ENCODE assay signal across 21 cellular contexts in genomic region chr20:47653892-47654291, GRCh38.
"Had no signal": no experiment of that assay in that cellular context is flagged by ENCODE, and none has a peak within 500 bp of the region (broad histone marks: within the 10 kb centered on the region; RNA-seq: fewer than 3 reads in every experiment).

No MANE protein-coding gene starts in this region.

- H3K27me3 ChIP-seq: colonic mucosa, dorsolateral prefrontal cortex, esophagus squamous epithelium, gastrocnemius medialis, heart left ventricle, tibial artery had no signal

- H3K27me3 Mint-ChIP-seq: activated B cell treated with CpG ODN at 0.5 μM for 24 hours; activated T-helper 17 cell treated with anti-CD3 and anti-CD28 coated beads, Interleukin-2, amount 50 U/mL, for 72 hours; naive B cell; stimulated activated naive CD8-positive, alpha-beta T cell treated with anti-CD3 and anti-CD28 coated beads, Interleukin-15, amount 100 ng/mL, for 72 hours had no signal

- H3K27ac ChIP-seq: colonic mucosa, dorsolateral prefrontal cortex, esophagus squamous epithelium, gastrocnemius medialis, heart left ventricle, tibial artery had no signal

- H3K4me1 ChIP-seq: colonic mucosa, esophagus squamous epithelium, gastrocnemius medialis, tibial artery had no signal

- H3K9me3 ChIP-seq: colonic mucosa, esophagus squamous epithelium, gastrocnemius medialis, heart left ventricle, tibial artery had no signal

- H3K4me1 Mint-ChIP-seq: activated T-helper 17 cell treated with anti-CD3 and anti-CD28 coated beads, Interleukin-2, amount 50 U/mL, for 72 hours; stimulated activated effector memory CD8-positive, alpha-beta T cell treated with anti-CD3 and anti-CD28 coated beads, Interleukin-12 subunit alpha, Interleukin-12 subunit beta, amount 100 ng/mL, for 72 hours; stimulated activated naive CD8-positive, alpha-beta T cell treated with anti-CD3 and anti-CD28 coated beads, Interleukin-15, amount 100 ng/mL, for 72 hours had no signal

- H3K9me3 Mint-ChIP-seq: activated B cell treated with CpG ODN at 0.5 μM for 24 hours; activated T-helper 17 cell treated with anti-CD3 and anti-CD28 coated beads, Interleukin-2, amount 50 U/mL, for 72 hours; naive B cell; stimulated activated effector memory CD8-positive, alpha-beta T cell treated with anti-CD3 and anti-CD28 coated beads, Interleukin-12 subunit alpha, Interleukin-12 subunit beta, amount 100 ng/mL, for 72 hours; stimulated activated naive CD8-positive, alpha-beta T cell treated with anti-CD3 and anti-CD28 coated beads, Interleukin-15, amount 100 ng/mL, for 72 hours had no signal

- DNase-seq: activated B cell treated with CpG ODN at 0.5 μM for 24 hours; activated CD4-positive, alpha-beta T cell treated with anti-CD3 and anti-CD28 coated beads for 4 hours; activated CD4-positive, alpha-beta T cell treated with anti-CD3 and anti-CD28 coated beads, Interleukin-2, amount 50 U/mL, for 48 hours; amygdala; colonic mucosa; dorsolateral prefrontal cortex; esophagus squamous epithelium; gastrocnemius medialis; heart left ventricle; left colon; naive B cell; posterior cingulate gyrus; small intestine; stimulated activated CD4-positive, alpha-beta T cell treated with anti-CD3 and anti-CD28 coated beads, Interleukin-2, amount 100 ng/mL, for 24 hours; stimulated activated naive CD8-positive, alpha-beta T cell treated with anti-CD3 and anti-CD28 coated beads, Interleukin-15, amount 100 ng/mL, for 72 hours; T-helper 9 cell; tibial artery had no signal

- FAIRE-seq: bronchial epithelial cell, keratinocyte, small intestine had no signal

- H3K4me3 Mint-ChIP-seq: activated B cell treated with CpG ODN at 0.5 μM for 24 hours; activated T-helper 17 cell treated with anti-CD3 and anti-CD28 coated beads, Interleukin-2, amount 50 U/mL, for 72 hours; naive B cell; stimulated activated effector memory CD8-positive, alpha-beta T cell treated with anti-CD3 and anti-CD28 coated beads, Interleukin-12 subunit alpha, Interleukin-12 subunit beta, amount 100 ng/mL, for 72 hours; stimulated activated naive CD8-positive, alpha-beta T cell treated with anti-CD3 and anti-CD28 coated beads, Interleukin-15, amount 100 ng/mL, for 72 hours had no signal

- H3K4me3 ChIP-seq: colonic mucosa, dorsolateral prefrontal cortex, esophagus squamous epithelium, gastrocnemius medialis, heart left ventricle, tibial artery had no signal

- H3K27ac Mint-ChIP-seq: activated B cell treated with CpG ODN at 0.5 μM for 24 hours; activated T-helper 17 cell treated with anti-CD3 and anti-CD28 coated beads, Interleukin-2, amount 50 U/mL, for 72 hours had no signal
